In genomic region chr2:15620857-15621471, GRCh38 we compare ENCODE assay signal across 31 cellular contexts.
"Had no signal": no experiment of that assay in that cellular context is flagged by ENCODE, and none has a peak within 500 bp of the region (broad histone marks: within the 10 kb centered on the region; RNA-seq: fewer than 3 reads in every experiment).

No MANE protein-coding gene starts in this region.

- FAIRE-seq: astrocyte, bronchial epithelial cell had no signal

- DNase-seq: activated effector memory CD4-positive, alpha-beta T cell treated with anti-CD3 and anti-CD28 coated beads, Interleukin-2, amount 50 U/mL, for 16 hours; activated effector memory CD4-positive, alpha-beta T cell treated with Interleukin-2 at 50 U/mL for 16 hours; activated gamma-delta T cell; activated gamma-delta T cell treated with Interleukin-2 at 50 U/mL for 16 hours; activated naive CD4-positive, alpha-beta T cell; activated naive CD4-positive, alpha-beta T cell treated with anti-CD3 and anti-CD28 coated beads for 36 hours; activated naive CD4-positive, alpha-beta T cell treated with anti-CD3 and anti-CD28 coated beads, Interleukin-2, amount 10 ng/mL, durations not matched to agents 7 days and 5 days; activated naive CD4-positive, alpha-beta T cell treated with anti-CD3 and anti-CD28 coated beads, Interleukin-2, amount 50 U/mL, for 16 hours; activated naive CD4-positive, alpha-beta T cell treated with Interleukin-2 at 50 U/mL for 16 hours; activated naive CD8-positive, alpha-beta T cell treated with anti-CD3 and anti-CD28 coated beads for 36 hours; activated naive CD8-positive, alpha-beta T cell treated with anti-CD3 and anti-CD28 coated beads, Interleukin-2, amount 10 ng/mL, durations not matched to agents 7 days and 5 days; activated naive CD8-positive, alpha-beta T cell treated with anti-CD3 and anti-CD28 coated beads, Interleukin-2, amount 50 U/mL, for 24 hours; activated T-cell treated with anti-CD3 and anti-CD28 coated beads, Interleukin-2, amount 50 U/mL, for 24 hours; activated T-cell treated with anti-CD3 and anti-CD28 coated beads, Interleukin-2, amount 50 U/mL, for 4 hours; activated T-cell treated with anti-CD3 and anti-CD28 coated beads, Interleukin-2, amount 50 U/mL, for 48 hours; activated T-cell treated with anti-CD3 and anti-CD28 coated beads, Interleukin-2, amount 50 U/mL, for 72 hours; adrenal gland; amniotic stem cell; amygdala; anterior cingulate cortex; aorta; body of pancreas; brain microvascular endothelial cell; caudate nucleus; central memory CD4-positive, alpha-beta T cell; cerebellar nuclear complex had no signal

- H3K9me3 ChIP-seq: adrenal gland, ascending aorta, body of pancreas, breast epithelium had no signal

- H3K4me3 ChIP-seq: adrenal gland, ascending aorta, body of pancreas, breast epithelium, cardiac muscle cell had no signal

- H3K27ac ChIP-seq: adrenal gland, ascending aorta, body of pancreas, brain microvascular endothelial cell, breast epithelium, cardiac muscle cell had no signal

- H3K27me3 ChIP-seq: adrenal gland, ascending aorta, body of pancreas, brain microvascular endothelial cell, breast epithelium, cardiac muscle cell had no signal

- H3K4me1 ChIP-seq: adrenal gland, ascending aorta, body of pancreas, breast epithelium had no signal
